In genomic region chr4:85734446-85734845, GRCh38 we compare ENCODE assay signal across 13 cellular contexts.
A peak's percentile ranks its signal among the peaks of the same experiment; 100 is the strongest.
DNase-seq lines count a peak whose midpoint lies in the region; ATAC-seq and TF ChIP-seq lines count a peak whose summit lies in the region.
"Had no signal": no experiment of that assay in that cellular context is flagged by ENCODE, and none has a peak within 500 bp of the region (broad histone marks: within the 10 kb centered on the region; RNA-seq: fewer than 3 reads in every experiment).

No MANE protein-coding gene starts in this region.

- H3K36me3 ChIP-seq in DOHH2 (ENCODE audit: control insufficient read depth, low read length) (no peaks in the 10 kb centered on the region), OCI-LY7 (ENCODE audit: insufficient read depth, low read length) (no peaks in the 10 kb centered on the region), aorta (ENCODE audit: control insufficient read depth in 1 of 2, insufficient read depth in 2 of 2, low read length in 1 of 2) (no peaks in the 10 kb centered on the region)

- H3K4me1 ChIP-seq in DOHH2 (ENCODE audit: control insufficient read depth, low read length) = peaks cover 29% of the 10 kb centered on the region
- H3K4me1 ChIP-seq in OCI-LY7 (ENCODE audit: insufficient read depth, low read length, poor library complexity, severe bottlenecking) = peaks cover 26% of the 10 kb centered on the region
- H3K4me1 ChIP-seq in aorta (ENCODE audit: control insufficient read depth in 1 of 2, insufficient read depth in 2 of 2, low read length in 2 of 2) = no peaks in the 10 kb centered on the region

- H3K27me3 ChIP-seq in DOHH2 (ENCODE audit: control insufficient read depth, low read length) (no peaks in the 10 kb centered on the region), aorta (ENCODE audit: control insufficient read depth in 1 of 2, insufficient read depth in 2 of 2, low read length in 1 of 2) (no peaks in the 10 kb centered on the region)

- peaks cover 9% of the 10 kb centered on the region for H3K4me1 Mint-ChIP-seq in WTC11

- 59 to 60% methylated on average over 1 of the region's 1 CpG for WGBS in aorta, 2 donors

- H3K79me2 ChIP-seq in DOHH2 (ENCODE audit: control insufficient read depth, low read length) (no peaks in the 10 kb centered on the region), OCI-LY7 (ENCODE audit: insufficient read depth, low read depth, low read length) (no peaks in the 10 kb centered on the region)

- no TSS peak for BruUV-seq in OCI-LY7 (replicated peaks; lab: Mats Ljungman, UMichigan)

- no peak overlapping the region for H3K4me3 ChIP-seq in DOHH2 (ENCODE audit: low read length)
- H3K4me3 ChIP-seq in OCI-LY7 (ENCODE audit: low read depth, low read length, poor library complexity, severe bottlenecking) = no peak overlapping the region
- H3K4me3 ChIP-seq in aorta (ENCODE audit: low read length in 2 of 2) = no peak overlapping the region
- H3K4me3 ChIP-seq: PC-9, smooth muscle cell had no signal

- CTCF ChIA-PET in OCI-LY7 (lab: Charles Lee; ENCODE audit: unreplicated experiment) = no interaction called here
- CTCF ChIA-PET in WTC11 (lab: Charles Lee) = no interaction called here

- no peaks in the 10 kb centered on the region for H3K9me3 Mint-ChIP-seq in WTC11

- H3K27ac Mint-ChIP-seq in WTC11 = no peak overlapping the region

- POLR2A ChIA-PET in OCI-LY7 (lab: Charles Lee) (interaction anchor here (0.5 to 1.9 kb wide), 9 partner anchors 9 to 234 kb away, joined by 3 to 7 read pairs (median 4); no protein-coding TSS in a partner anchor), WTC11 (lab: Charles Lee) (no interaction called here)

- no peak for ATAC-seq in HG03469 (IDR thresholded peaks at IDR 0.05; ENCODE audit: unreplicated experiment)
- ATAC-seq in aorta (ENCODE audit: low FRiP score) = no peak
- ATAC-seq in WTC11 = no peak

- H3K9me3 ChIP-seq in DOHH2 (ENCODE audit: control insufficient read depth, insufficient read depth, low read length) (no peaks in the 10 kb centered on the region), OCI-LY7 (ENCODE audit: low read length) (no peaks in the 10 kb centered on the region), aorta (ENCODE audit: control insufficient read depth, low read length) (no peaks in the 10 kb centered on the region)

- H2AFZ ChIP-seq in OCI-LY7 (ENCODE audit: low read length) = peak overlapping the region; percentile 92; the same call in 1 of the 2 replicates
- H2AFZ ChIP-seq: PC-9 had no signal

- H3K27me3 Mint-ChIP-seq in WTC11 (ENCODE audit: low read depth) = no peaks in the 10 kb centered on the region

- no peak for DNase-seq in OCI-LY7 (ENCODE audit: low spot score)
- peak; percentile 71 for DNase-seq in foreskin melanocyte
- DNase-seq in putamen (ENCODE audit: low spot score) = peak; percentile 73
- no peak for DNase-seq in aorta
- DNase-seq in HuH-7 (ENCODE audit: low spot score) = no peak
- no peak for DNase-seq in WTC11 (ENCODE audit: low spot score)
- DNase-seq: Calu3, IMR-90, NCI-H2107 had no signal

- H3K9me2 ChIP-seq in DOHH2 (replicated peaks; ENCODE audit: control insufficient read depth, low read length) (no peaks in the 10 kb centered on the region), OCI-LY7 (ENCODE audit: insufficient read depth, low read length) (no peaks in the 10 kb centered on the region)

- no peaks in the 10 kb centered on the region for H3F3A ChIP-seq in DOHH2 (ENCODE audit: control insufficient read depth, insufficient read depth)

- H3K36me3 Mint-ChIP-seq in WTC11 = no peaks in the 10 kb centered on the region

- TF ChIP-seq CTCF in DOHH2 (IDR thresholded peaks at IDR 0.05; ENCODE audit: low read depth, low read length, poor library complexity, severe bottlenecking) = no peak
- TF ChIP-seq CTCF in OCI-LY7 (conservative IDR thresholded peaks at IDR 0.05; ENCODE audit: low read length) = no peak
- TF ChIP-seq CTCF in WTC11 (IDR thresholded peaks at IDR 0.05) = no peak

- H3K4me3 Mint-ChIP-seq in WTC11 = no peak overlapping the region

- intact Hi-C loops in OCI-LY7 (cut with micrococcal nuclease; ENCODE audit: unreplicated experiment) = loop anchor here (5.0 kb wide), 1 partner anchor 77 kb away; no protein-coding TSS in a partner anchor
- intact Hi-C loops in aorta (cut with DNase I) = no loop called here

- H4K20me1 ChIP-seq in DOHH2 (ENCODE audit: control insufficient read depth, insufficient read depth, low read depth, low read length) = no peaks in the 10 kb centered on the region
- no peaks in the 10 kb centered on the region for H4K20me1 ChIP-seq in OCI-LY7 (ENCODE audit: insufficient read depth, low read length)

- H3K4me2 ChIP-seq in DOHH2 (ENCODE audit: low read length) = peak overlapping the region; percentile 49
- H3K4me2 ChIP-seq in OCI-LY7 (ENCODE audit: low read length) = peak overlapping the region; percentile 43
- H3K4me2 ChIP-seq: PC-9, smooth muscle cell had no signal

- H3K27ac ChIP-seq in DOHH2 (ENCODE audit: low read depth, low read length) (no peak overlapping the region), OCI-LY7 (ENCODE audit: low read depth, low read length, poor library complexity, severe bottlenecking) (no peak overlapping the region), aorta (ENCODE audit: low read depth in 1 of 2, low read length in 2 of 2) (no peak overlapping the region)
- H3K27ac ChIP-seq: PC-9 had no signal

TF ChIP-seq in WTC11, 78 proteins besides CTCF, POLR2A, EP300 and RAD21 (continues in another document):
- no peak for TF ChIP-seq NFYB (CRISPR knock-in tag; conservative IDR thresholded peaks at IDR 0.05; ENCODE audit: low read depth)
- TF ChIP-seq USF1 (CRISPR knock-in tag; IDR thresholded peaks at IDR 0.05) = no peak
- TF ChIP-seq ELF4 (CRISPR knock-in tag; IDR thresholded peaks at IDR 0.05; ENCODE audit: low read depth) = no peak
- TF ChIP-seq ZNF232 (CRISPR knock-in tag; IDR thresholded peaks at IDR 0.05) = no peak
- TF ChIP-seq TP53 (CRISPR knock-in tag; IDR thresholded peaks at IDR 0.05) = no peak
- no peak for TF ChIP-seq ZSCAN18 (CRISPR knock-in tag; IDR thresholded peaks at IDR 0.05)
- TF ChIP-seq CDX4 (CRISPR knock-in tag; IDR thresholded peaks at IDR 0.05; ENCODE audit: borderline replicate concordance) = no peak
- no peak for TF ChIP-seq ZNF317 (CRISPR knock-in tag; IDR thresholded peaks at IDR 0.05; ENCODE audit: borderline replicate concordance, low read depth)
- no peak for TF ChIP-seq E2F5 (CRISPR knock-in tag; IDR thresholded peaks at IDR 0.05)
- TF ChIP-seq SP1 (CRISPR knock-in tag; conservative IDR thresholded peaks at IDR 0.05) = no peak
- TF ChIP-seq STAT6 (CRISPR knock-in tag; conservative IDR thresholded peaks at IDR 0.05; ENCODE audit: low read depth) = no peak

Comparison
In these comparisons a context has a peak if more than half of its experiments do, and no peak if none do; other contexts are left out.
1. DNase-seq: peak in foreskin melanocyte (single experiment) and putamen (single experiment); none in OCI-LY7 (single experiment), aorta (0 of 2), HuH-7 (single experiment) and WTC11 (single experiment).